ENCODE assay signal across 15 cellular contexts in the genomic region with DNA sequence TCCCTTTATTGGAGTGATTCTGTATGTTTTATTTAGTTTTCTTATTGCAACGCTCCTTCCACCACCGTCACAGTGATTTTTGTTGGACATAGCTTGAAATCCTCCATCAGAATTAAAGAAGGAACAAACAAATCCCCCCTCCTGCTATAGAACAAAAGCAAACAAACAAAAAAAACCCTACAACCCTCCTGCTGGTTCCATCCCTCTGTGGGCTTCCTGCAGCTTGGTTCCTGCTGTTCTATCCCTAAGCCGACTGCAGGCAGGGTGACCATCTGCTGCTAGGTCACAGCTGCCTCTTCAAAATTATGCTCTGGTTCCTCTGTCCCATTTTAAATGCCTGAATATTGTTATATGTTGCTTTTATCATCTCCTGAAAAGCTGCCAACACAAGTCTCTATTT.
"Had no signal": no experiment of that assay in that cellular context is flagged by ENCODE, and none has a peak within 500 bp of the region (broad histone marks: within the 10 kb centered on the region; RNA-seq: fewer than 3 reads in every experiment).

No MANE protein-coding gene starts in this region.

- H3K9me3 ChIP-seq: right atrium auricular region, thyroid gland had no signal

- H3K4me3 Mint-ChIP-seq: activated CD8-positive, alpha-beta memory T cell treated with anti-CD3 and anti-CD28 coated beads, Interleukin-2, amount 10 ng/mL, durations not matched to agents 7 days and 5 days; activated naive CD4-positive, alpha-beta T cell treated with anti-CD3 and anti-CD28 coated beads, Interleukin-2, amount 10 ng/mL, durations not matched to agents 7 days and 5 days; memory B cell; natural killer cell; stimulated activated naive B cell treated with anti-CD40 and anti-IgM and Interleukin-4, amounts not matched to agents 10 μg/mL and 1 μg/mL and 100 μg/mL, for 72 hours had no signal

- DNase-seq: activated CD4-positive, alpha-beta T cell treated with anti-CD3 and anti-CD28 coated beads, Interleukin-2, amount 50 U/mL, for 48 hours; activated CD8-positive, alpha-beta memory T cell treated with anti-CD3 and anti-CD28 coated beads, Interleukin-2, amount 10 ng/mL, durations not matched to agents 7 days and 5 days; activated naive CD4-positive, alpha-beta T cell treated with anti-CD3 and anti-CD28 coated beads, Interleukin-2, amount 10 ng/mL, durations not matched to agents 7 days and 5 days; activated T-cell treated with anti-CD3 and anti-CD28 coated beads, Interleukin-2, amount 50 U/mL, for 1 hour; dermis blood vessel endothelial cell; left ventricle myocardium superior; natural killer cell; occipital lobe; stimulated activated CD4-positive, alpha-beta T cell treated with anti-CD3 and anti-CD28 coated beads, Interleukin-2, amount 100 ng/mL, for 48 hours; stimulated activated naive B cell treated with anti-CD40 and anti-IgM and Interleukin-4, amounts not matched to agents 10 μg/mL and 1 μg/mL and 100 μg/mL, for 72 hours; thyroid gland had no signal

- H3K4me1 Mint-ChIP-seq: activated CD8-positive, alpha-beta memory T cell treated with anti-CD3 and anti-CD28 coated beads, Interleukin-2, amount 10 ng/mL, durations not matched to agents 7 days and 5 days; activated naive CD4-positive, alpha-beta T cell treated with anti-CD3 and anti-CD28 coated beads, Interleukin-2, amount 10 ng/mL, durations not matched to agents 7 days and 5 days; natural killer cell; stimulated activated naive B cell treated with anti-CD40 and anti-IgM and Interleukin-4, amounts not matched to agents 10 μg/mL and 1 μg/mL and 100 μg/mL, for 72 hours had no signal

- H3K27me3 Mint-ChIP-seq: activated CD8-positive, alpha-beta memory T cell treated with anti-CD3 and anti-CD28 coated beads, Interleukin-2, amount 10 ng/mL, durations not matched to agents 7 days and 5 days; activated naive CD4-positive, alpha-beta T cell treated with anti-CD3 and anti-CD28 coated beads, Interleukin-2, amount 10 ng/mL, durations not matched to agents 7 days and 5 days; memory B cell; stimulated activated naive B cell treated with anti-CD40 and anti-IgM and Interleukin-4, amounts not matched to agents 10 μg/mL and 1 μg/mL and 100 μg/mL, for 72 hours had no signal

- H3K27me3 ChIP-seq: right atrium auricular region, thyroid gland had no signal

- H3K36me3 ChIP-seq: right atrium auricular region, thyroid gland had no signal

- H3K36me3 Mint-ChIP-seq: activated CD8-positive, alpha-beta memory T cell treated with anti-CD3 and anti-CD28 coated beads, Interleukin-2, amount 10 ng/mL, durations not matched to agents 7 days and 5 days; activated naive CD4-positive, alpha-beta T cell treated with anti-CD3 and anti-CD28 coated beads, Interleukin-2, amount 10 ng/mL, durations not matched to agents 7 days and 5 days; memory B cell; natural killer cell had no signal

- H3K9me3 Mint-ChIP-seq: activated naive CD4-positive, alpha-beta T cell treated with anti-CD3 and anti-CD28 coated beads, Interleukin-2, amount 10 ng/mL, durations not matched to agents 7 days and 5 days; activated T-helper 2 cell treated with anti-CD3 and anti-CD28 coated beads, Interferon-gamma antibody, Interleukin-2, Interleukin-4, amounts not matched to agents 10 μg/mL and 5 μg/mL and 100 μg/mL, durations not matched to agents 14 hours and 24 hours and 36 hours; memory B cell; natural killer cell; stimulated activated naive B cell treated with anti-CD40 and anti-IgM and Interleukin-4, amounts not matched to agents 10 μg/mL and 1 μg/mL and 100 μg/mL, for 72 hours had no signal

- H3K4me1 ChIP-seq: right atrium auricular region, thyroid gland had no signal

- H3K4me3 ChIP-seq: right atrium auricular region, thyroid gland had no signal

- H3K27ac ChIP-seq: right atrium auricular region, thyroid gland had no signal

- H3K27ac Mint-ChIP-seq: activated CD8-positive, alpha-beta memory T cell treated with anti-CD3 and anti-CD28 coated beads, Interleukin-2, amount 10 ng/mL, durations not matched to agents 7 days and 5 days; activated naive CD4-positive, alpha-beta T cell treated with anti-CD3 and anti-CD28 coated beads, Interleukin-2, amount 10 ng/mL, durations not matched to agents 7 days and 5 days; activated T-helper 2 cell treated with anti-CD3 and anti-CD28 coated beads, Interferon-gamma antibody, Interleukin-2, Interleukin-4, amounts not matched to agents 10 μg/mL and 5 μg/mL and 100 μg/mL, durations not matched to agents 14 hours and 24 hours and 36 hours; memory B cell; natural killer cell; progenitor cell of endocrine pancreas; stimulated activated naive B cell treated with anti-CD40 and anti-IgM and Interleukin-4, amounts not matched to agents 10 μg/mL and 1 μg/mL and 100 μg/mL, for 72 hours had no signal

- ATAC-seq: activated CD8-positive, alpha-beta memory T cell treated with anti-CD3 and anti-CD28 coated beads, Interleukin-2, amount 10 ng/mL, durations not matched to agents 7 days and 5 days; left ventricle myocardium superior; natural killer cell; stimulated activated naive B cell treated with anti-CD40 and anti-IgM and Interleukin-4, amounts not matched to agents 10 μg/mL and 1 μg/mL and 100 μg/mL, for 72 hours had no signal
